Comparison of ENCODE assay signal across 8 cellular contexts in the genomic region with DNA sequence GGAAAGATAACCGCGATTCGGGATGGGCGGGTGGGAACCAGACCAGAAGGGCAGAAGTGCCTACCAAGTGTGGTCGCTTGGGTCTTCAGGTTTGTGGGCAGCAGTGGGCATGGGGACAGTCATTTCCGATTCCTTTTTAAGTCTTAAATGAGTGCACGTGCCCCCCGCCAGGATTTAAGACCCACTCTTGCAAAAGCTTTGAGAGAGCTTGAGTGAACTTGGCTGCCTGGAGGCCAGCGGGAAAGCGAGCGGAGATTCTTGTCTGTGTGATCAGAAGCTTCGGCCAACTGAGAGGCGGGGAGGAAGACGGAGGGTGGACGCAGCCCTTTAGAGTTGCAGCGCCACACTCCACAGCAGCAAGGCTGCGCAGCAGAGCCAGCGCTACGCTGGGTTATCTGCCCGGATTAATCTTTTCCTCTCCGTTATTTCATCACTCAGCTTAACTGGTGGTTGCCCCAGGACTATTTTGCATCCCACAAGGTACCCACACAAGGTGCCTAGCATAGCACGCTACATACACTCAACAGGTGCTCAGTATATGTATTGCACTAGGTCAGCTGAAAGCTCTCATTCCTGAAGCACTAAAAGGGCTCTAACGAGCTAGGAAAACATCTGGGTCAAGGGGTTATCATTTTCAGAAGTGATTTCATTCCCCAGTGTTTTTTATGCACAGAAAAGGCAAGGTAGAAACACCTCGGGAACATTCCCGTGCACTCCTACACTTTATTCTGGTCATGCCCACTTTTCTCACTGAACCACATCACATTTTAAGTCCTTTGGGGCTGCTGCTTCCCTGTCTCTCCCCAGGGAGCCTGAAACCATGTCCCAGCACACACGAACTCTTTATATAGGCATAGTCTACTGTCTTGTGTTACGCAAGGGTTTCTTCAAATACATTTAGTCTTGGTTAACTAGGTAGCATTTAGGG. TPM values are rescaled to one million over a fixed set of nuclear protein-coding genes. Genes with fewer than 3 reads are reported as not detected.
DNase-seq lines count a peak whose midpoint lies in the region; ATAC-seq and TF ChIP-seq lines count a peak whose summit lies in the region.

No MANE protein-coding gene starts in this region.

- H3K27me3 ChIP-seq in CD4-positive, alpha-beta T cell (ENCODE audit: control insufficient read depth, insufficient read depth, low read length) = no peaks in the 10 kb centered on the region
- H3K27me3 ChIP-seq in ascending aorta = no peaks in the 10 kb centered on the region
- H3K27me3 ChIP-seq in iPS DF 6.9 (ENCODE audit: control insufficient read depth, insufficient read depth, low read length) = peaks cover 26% of the 10 kb centered on the region

- peaks cover 46% of the 10 kb centered on the region for H3K4me1 Mint-ChIP-seq in CD4-positive, alpha-beta T cell (ENCODE audit: low read depth)

- no CpG with 5 or more reads among the region's 27 CpGs for WGBS in iPS DF 6.9 (ENCODE audit: insufficient coverage, insufficient read length)

- peak overlapping the region; percentile 87 for H3K4me3 Mint-ChIP-seq in CD4-positive, alpha-beta T cell

- ATAC-seq in CD4-positive, alpha-beta T cell (ENCODE audit: poor library complexity) = peak; percentile 16
- ATAC-seq in GM19468 (IDR thresholded peaks at IDR 0.05; ENCODE audit: extremely low read depth, unreplicated experiment) = peak; percentile 22
- peak; percentile 86 for ATAC-seq in sciatic nerve

- H3K36me3 ChIP-seq in ascending aorta (no peaks in the 10 kb centered on the region), iPS DF 6.9 (ENCODE audit: control insufficient read depth, insufficient read depth, low read length) (no peaks in the 10 kb centered on the region)

- DNase-seq in CD4-positive, alpha-beta T cell = peak in 2 of 10 experiments; percentile 1 to 6
- DNase-seq in OCI-M1 (lab: John Stamatoyannopoulos, UW) = peak; percentile 22
- peak; percentile 10 to 74 for DNase-seq in ascending aorta (ENCODE audit: low spot score in 2 of 2)
- no peak for DNase-seq in iPS DF 6.9 (ENCODE audit: low read depth, low spot score)
- DNase-seq in sciatic nerve (ENCODE audit: low spot score) = peak; percentile 79
- DNase-seq in NCI-H2029 (lab: John Stamatoyannopoulos, UW) = no peak
- DNase-seq in NCI-H2107 treated with DMSO at 0.1 percent for 48 hours (lab: John Stamatoyannopoulos, UW; ENCODE audit: unreplicated experiment) = no peak

- H3K4me3 ChIP-seq in ascending aorta = peak overlapping the region; percentile 73 to 90
- peak overlapping the region; percentile 41; the same call in 1 of the 2 replicates for H3K4me3 ChIP-seq in iPS DF 6.9 (ENCODE audit: low read length)

- POLR2A ChIA-PET in CD4-positive, alpha-beta T cell (lab: Charles Lee) = interaction anchor here (0.7 to 1.7 kb wide), 5 partner anchors 10 to 142 kb away, joined by 3 to 7 read pairs (median 4); a partner anchor contains a TSS

- TF ChIP-seq CTCF in CD4-positive, alpha-beta T cell (IDR thresholded peaks at IDR 0.05) = no peak
- TF ChIP-seq CTCF in ascending aorta (IDR thresholded peaks at IDR 0.05) = peak in 1 of 3 experiments; percentile 14

- peak overlapping the region; percentile 80 for H3K27ac Mint-ChIP-seq in CD4-positive, alpha-beta T cell

- intact Hi-C loops in CD4-positive, alpha-beta T cell (cut with DNase I, micrococcal nuclease) = loop anchor here (5.0 to 10.0 kb wide), 3 partner anchors 36 to 84 kb away; no protein-coding TSS in a partner anchor
- intact Hi-C loops in ascending aorta (cut with DNase I) (loop anchor here (2.0 to 10.0 kb wide), 3 partner anchors 92 to 416 kb away; a partner anchor contains a TSS), sciatic nerve (cut with DNase I) (no loop called here)

- H3K27ac ChIP-seq in CD4-positive, alpha-beta T cell (ENCODE audit: low read depth, low read length) = no peak overlapping the region
- H3K27ac ChIP-seq in ascending aorta (peak overlapping the region; percentile 81 to 88), iPS DF 6.9 (ENCODE audit: low read length) (no peak overlapping the region)

- H3K9me3 Mint-ChIP-seq in CD4-positive, alpha-beta T cell = no peaks in the 10 kb centered on the region

- no peaks in the 10 kb centered on the region for H3K9me3 ChIP-seq in CD4-positive, alpha-beta T cell (ENCODE audit: control insufficient read depth, low read length)
- H3K9me3 ChIP-seq in ascending aorta = no peaks in the 10 kb centered on the region
- no peaks in the 10 kb centered on the region for H3K9me3 ChIP-seq in iPS DF 6.9 (ENCODE audit: control insufficient read depth, insufficient read depth, low read length)

- CTCF ChIA-PET in CD4-positive, alpha-beta T cell (lab: Charles Lee) = interaction anchor here (0.6 to 2.7 kb wide), 3 partner anchors 36 to 1370 kb away, joined by 3 to 10 read pairs (median 3); no protein-coding TSS in a partner anchor

- H3K27me3 Mint-ChIP-seq in CD4-positive, alpha-beta T cell = no peaks in the 10 kb centered on the region

- H3K36me3 Mint-ChIP-seq in CD4-positive, alpha-beta T cell (ENCODE audit: low read depth) = no peaks in the 10 kb centered on the region

- H3K4me1 ChIP-seq in ascending aorta (peaks cover 5 to 13% of the 10 kb centered on the region in 2 donors), iPS DF 6.9 (ENCODE audit: control insufficient read depth, insufficient read depth, low read length) (peaks cover 1% of the 10 kb centered on the region; the same call in 1 of the 2 replicates)

RNA-seq across cellular contexts. Expression of a gene that starts 1.5 kb away (rescaled TPM):
- total RNA-seq in CD4-positive, alpha-beta T cell = 1 to 10 TPM in 1 of 2 experiments, under 1 TPM in 1; 0.92 to 1.2 TPM
- 18.4 TPM for total RNA-seq in ascending aorta
- 6.5 TPM for total RNA-seq in sciatic nerve

Comparison
In these comparisons a context has a peak if more than half of its experiments do, and no peak if none do; other contexts are left out.
1. ATAC-seq: peak in every context shown above with its lines; median percentile 86 in sciatic nerve; 22 in GM19468; 16 in CD4-positive, alpha-beta T cell.
2. DNase-seq: peak in OCI-M1 (single experiment), ascending aorta (2 of 2) and sciatic nerve (single experiment); none in iPS DF 6.9 (single experiment), NCI-H2029 (single experiment) and NCI-H2107 treated with DMSO at 0.1 percent for 48 hours (single experiment).
3. H3K27ac ChIP-seq: peak in ascending aorta (2 of 2); none in CD4-positive, alpha-beta T cell (single experiment) and iPS DF 6.9 (single experiment).